In genomic region chr15:74129411-74130088, GRCh38 we compare ENCODE assay signal across 9 cellular contexts. TPM values are rescaled to one million over a fixed set of nuclear protein-coding genes. Genes with fewer than 3 reads are reported as not detected.
DNase-seq lines count a peak whose midpoint lies in the region; ATAC-seq and TF ChIP-seq lines count a peak whose summit lies in the region.
"Had no signal": no experiment of that assay in that cellular context is flagged by ENCODE, and none has a peak within 500 bp of the region (broad histone marks: within the 10 kb centered on the region; RNA-seq: fewer than 3 reads in every experiment).

No MANE protein-coding gene starts in this region.

- H3K9me2 ChIP-seq in PC-3 (replicated peaks; ENCODE audit: low read length), result no peaks in the 10 kb centered on the region

- peaks cover 81% of the 10 kb centered on the region for H3K27me3 Mint-ChIP-seq in activated CD4-positive, alpha-beta T cell treated with anti-CD3 and anti-CD28 coated beads, Interleukin-2, amount 10 ng/mL, durations not matched to agents 7 days and 5 days

- no peak for TF ChIP-seq EP300 in gastroesophageal sphincter (IDR thresholded peaks at IDR 0.05)

- no peak overlapping the region for H3K9ac ChIP-seq in PC-3 (ENCODE audit: low read length)
- H3K9ac ChIP-seq in skeletal muscle tissue (ENCODE audit: low read depth in 1 of 3, low read length in 3 of 3), result peak overlapping the region in 1 of 3 donors; percentile 50

- H3K4me3 Mint-ChIP-seq in activated CD4-positive, alpha-beta T cell treated with anti-CD3 and anti-CD28 coated beads, Interleukin-2, amount 10 ng/mL, durations not matched to agents 7 days and 5 days, result peak overlapping the region; percentile 40

- DNase-seq in activated CD4-positive, alpha-beta T cell treated with anti-CD3 and anti-CD28 coated beads, Interleukin-2, amount 10 ng/mL, durations not matched to agents 7 days and 5 days, result no peak
- no peak for DNase-seq in activated CD4-positive, alpha-beta T cell treated with anti-CD3 and anti-CD28 coated beads for 1 hour
- DNase-seq in PC-3 (no peak), SJCRH30 (no peak), SKM-1 (lab: John Stamatoyannopoulos, UW; ENCODE audit: unreplicated experiment) (no peak), superior temporal gyrus (ENCODE audit: extremely low spot score) (no peak)
- DNase-seq: CD4-positive, CD25-positive, alpha-beta regulatory T cell had no signal

- peaks cover 4% of the 10 kb centered on the region; the same call in 1 of the 2 replicates for H3K4me1 ChIP-seq in PC-3 (ENCODE audit: insufficient read depth, low read length)
- peaks cover 0 to 56% (median 28%) of the 10 kb centered on the region in 3 donors for H3K4me1 ChIP-seq in gastroesophageal sphincter
- H3K4me1 ChIP-seq in skeletal muscle tissue (ENCODE audit: control insufficient read depth in 3 of 3, insufficient read depth in 3 of 3, low read length in 3 of 3), result peaks cover 18 to 39% (median 35%) of the 10 kb centered on the region in 3 donors
- no peaks in the 10 kb centered on the region for H3K4me1 ChIP-seq in SJCRH30

- H3K4me3 ChIP-seq in PC-3 (ENCODE audit: low read length) (no peak overlapping the region), gastroesophageal sphincter (peak overlapping the region in 1 of 2 donors; percentile 46), skeletal muscle tissue (ENCODE audit: low read length in 3 of 3) (peak overlapping the region in 2 of 3 donors; percentile 43 to 66), SJCRH30 (no peak overlapping the region)

- TF ChIP-seq CTCF in PC-3 (conservative IDR thresholded peaks at IDR 0.05; ENCODE audit: low read depth, low read length) (no peak), gastroesophageal sphincter (IDR thresholded peaks at IDR 0.05) (no peak)

- H3K27me3 ChIP-seq in PC-3 (ENCODE audit: low read length), result peaks cover 51% of the 10 kb centered on the region
- H3K27me3 ChIP-seq in gastroesophageal sphincter, result peaks cover 100% of the 10 kb centered on the region
- H3K27me3 ChIP-seq in skeletal muscle tissue (ENCODE audit: control insufficient read depth in 3 of 3, insufficient read depth in 3 of 3, low read length in 3 of 3), result peaks cover 78 to 85% (median 83%) of the 10 kb centered on the region in 3 donors
- peaks cover 10% of the 10 kb centered on the region; the same call in 1 of the 2 replicates for H3K27me3 ChIP-seq in SJCRH30

- H2AFZ ChIP-seq in PC-3 (ENCODE audit: low read length), result no peak overlapping the region

- no peaks in the 10 kb centered on the region for H4K20me1 ChIP-seq in PC-3 (ENCODE audit: low read length)

- BruUV-seq in PC-3 (replicated peaks; lab: Mats Ljungman, UMichigan), result no TSS peak

- intact Hi-C loops in PC-3 (cut with micrococcal nuclease), result loop anchor here (5.0 kb wide), 1 partner anchor 193 kb away; no protein-coding TSS in a partner anchor

- H3K36me3 ChIP-seq in PC-3 (ENCODE audit: low read depth, low read length), result no peaks in the 10 kb centered on the region
- H3K36me3 ChIP-seq in gastroesophageal sphincter, result no peaks in the 10 kb centered on the region
- no peaks in the 10 kb centered on the region for H3K36me3 ChIP-seq in skeletal muscle tissue (ENCODE audit: control insufficient read depth in 3 of 3, insufficient read depth in 3 of 3, low read length in 3 of 3)
- no peaks in the 10 kb centered on the region for H3K36me3 ChIP-seq in SJCRH30

- no peak for ATAC-seq in PC-3
- no peak for ATAC-seq in gastroesophageal sphincter

- no peaks in the 10 kb centered on the region for H3K9me3 Mint-ChIP-seq in activated CD4-positive, alpha-beta T cell treated with anti-CD3 and anti-CD28 coated beads, Interleukin-2, amount 10 ng/mL, durations not matched to agents 7 days and 5 days

- CTCF ChIA-PET in activated CD4-positive, alpha-beta T cell treated with anti-CD3 and anti-CD28 coated beads, Interleukin-2, amount 10 ng/mL, durations not matched to agents 7 days and 5 days (lab: Charles Lee), result no interaction called here
- CTCF ChIA-PET in PC-3 (lab: Charles Lee), result interaction anchor here (0.6 to 0.7 kb wide), 3 partner anchors 10 to 191 kb away, joined by 3 to 4 read pairs (median 3); no protein-coding TSS in a partner anchor

- no peak for TF ChIP-seq POLR2A in gastroesophageal sphincter (IDR thresholded peaks at IDR 0.05)

- H3K27ac ChIP-seq in PC-3 (ENCODE audit: low read length), result no peak overlapping the region
- H3K27ac ChIP-seq in gastroesophageal sphincter, result peak overlapping the region in 3 of 4 donors; percentile 45 to 71 (median 57)
- no peak overlapping the region for H3K27ac ChIP-seq in skeletal muscle tissue (ENCODE audit: low read depth, low read length)
- no peak overlapping the region for H3K27ac ChIP-seq in SJCRH30

- H3K36me3 Mint-ChIP-seq in activated CD4-positive, alpha-beta T cell treated with anti-CD3 and anti-CD28 coated beads, Interleukin-2, amount 10 ng/mL, durations not matched to agents 7 days and 5 days (ENCODE audit: low read depth), result peaks cover 2% of the 10 kb centered on the region
- H3K36me3 Mint-ChIP-seq: CD4-positive, CD25-positive, alpha-beta regulatory T cell had no signal

- H3K27ac Mint-ChIP-seq in activated CD4-positive, alpha-beta T cell treated with anti-CD3 and anti-CD28 coated beads, Interleukin-2, amount 10 ng/mL, durations not matched to agents 7 days and 5 days, result peak overlapping the region; percentile 84

- peaks cover 27% of the 10 kb centered on the region for H3K4me1 Mint-ChIP-seq in activated CD4-positive, alpha-beta T cell treated with anti-CD3 and anti-CD28 coated beads, Interleukin-2, amount 10 ng/mL, durations not matched to agents 7 days and 5 days

- H3K4me2 ChIP-seq in PC-3 (ENCODE audit: low read length), result peak overlapping the region; percentile 97; the same call in 1 of the 2 replicates

- H3K9me3 ChIP-seq in PC-3 (ENCODE audit: low read length) (no peaks in the 10 kb centered on the region), gastroesophageal sphincter (peaks cover 0 to 16% (median 0%) of the 10 kb centered on the region in 3 donors), skeletal muscle tissue (ENCODE audit: control insufficient read depth in 3 of 3, low read length in 3 of 3) (no peaks in the 10 kb centered on the region), SJCRH30 (replicated peaks) (no peaks in the 10 kb centered on the region)

- POLR2A ChIA-PET in activated CD4-positive, alpha-beta T cell treated with anti-CD3 and anti-CD28 coated beads, Interleukin-2, amount 10 ng/mL, durations not matched to agents 7 days and 5 days (lab: Charles Lee), result no interaction called here
- POLR2A ChIA-PET in PC-3 (lab: Charles Lee; ENCODE audit: unreplicated experiment), result no interaction called here

- 0 to 4% methylated on average over 6 to 8 of the region's 46 CpGs for WGBS in gastroesophageal sphincter (ENCODE audit: low coverage in 1 of 2), 2 donors

- no peaks in the 10 kb centered on the region for H3F3A ChIP-seq in PC-3 (ENCODE audit: low read length, unreplicated experiment)

- no peaks in the 10 kb centered on the region for H3K79me2 ChIP-seq in PC-3 (ENCODE audit: low read length)

RNA-seq across cellular contexts. Expression of gene ISLR2, which starts 0.8 kb away (rescaled TPM):
- not detected for total RNA-seq in activated CD4-positive, alpha-beta T cell treated with anti-CD3 and anti-CD28 coated beads, Interleukin-2, amount 10 ng/mL, durations not matched to agents 7 days and 5 days
- 0.22 TPM in 1 of 2 replicates, not detected in the other for total RNA-seq in PC-3 (2014; rRNA removed)
- 1 to 10 TPM in 3 of 4 donors, under 1 TPM in 1; 0.54 to 5.4 (median 1.5) TPM for total RNA-seq in gastroesophageal sphincter
- total RNA-seq in skeletal muscle tissue, result 2.1 TPM
- 0.30 TPM in 1 of 2 replicates, not detected in the other for total RNA-seq in SJCRH30 (2014; rRNA removed; shearing (Covaris generic))
- total RNA-seq: CD4-positive, CD25-positive, alpha-beta regulatory T cell had no signal

RNA-seq across cellular contexts. Expression of gene ISLR, which starts 44.0 kb away (rescaled TPM):
- total RNA-seq in activated CD4-positive, alpha-beta T cell treated with anti-CD3 and anti-CD28 coated beads, Interleukin-2, amount 10 ng/mL, durations not matched to agents 7 days and 5 days, result not detected
- not detected in 2 replicates for total RNA-seq in PC-3 (2014; rRNA removed)
- total RNA-seq in gastroesophageal sphincter, result 100 to 1,000 TPM in 2 of 4 donors, 10 to 100 TPM in 2; 52.6 to 152 (median 89.5) TPM
- 85.6 TPM for total RNA-seq in skeletal muscle tissue
- total RNA-seq in SJCRH30 (2014; rRNA removed; shearing (Covaris generic)), result 19.8 and 27.7 TPM in 2 replicates
- total RNA-seq: CD4-positive, CD25-positive, alpha-beta regulatory T cell had no signal

RNA-seq across cellular contexts. Expression of gene GOLGA6A, which starts 47.2 kb away (rescaled TPM):
- not detected for total RNA-seq in activated CD4-positive, alpha-beta T cell treated with anti-CD3 and anti-CD28 coated beads, Interleukin-2, amount 10 ng/mL, durations not matched to agents 7 days and 5 days
- total RNA-seq in PC-3 (2014; rRNA removed), result not detected in 2 replicates
- total RNA-seq in gastroesophageal sphincter, result 1 to 10 TPM in 1 of 4 donors, under 1 TPM in 2, not detected in 1; 0.15 to 1.3 (median 0.31) TPM
- total RNA-seq in skeletal muscle tissue, result 1.0 TPM
- not detected in 2 replicates for total RNA-seq in SJCRH30 (2014; rRNA removed; shearing (Covaris generic))

Comparison
In these comparisons a context has a peak if more than half of its experiments do, and no peak if none do; other contexts are left out.
1. H3K27ac ChIP-seq: peak in gastroesophageal sphincter (3 of 4); none in PC-3 (single experiment), skeletal muscle tissue (single experiment) and SJCRH30 (single experiment).
2. H3K4me3 ChIP-seq: peak in skeletal muscle tissue (2 of 3); none in PC-3 (single experiment) and SJCRH30 (single experiment).
3. RNA of gene ISLR, which starts 44.0 kb away (total RNA-seq): 52.6 to 152 TPM in gastroesophageal sphincter, 85.6 TPM in skeletal muscle tissue (single experiment) and 19.8 to 27.7 TPM in SJCRH30; not detected in activated CD4-positive, alpha-beta T cell treated with anti-CD3 and anti-CD28 coated beads, Interleukin-2, amount 10 ng/mL, durations not matched to agents 7 days and 5 days and not detected in PC-3; every median in the first group is over 10 times any median in the second.